8 cellular contexts compared by ENCODE assay signal in the genomic region with DNA sequence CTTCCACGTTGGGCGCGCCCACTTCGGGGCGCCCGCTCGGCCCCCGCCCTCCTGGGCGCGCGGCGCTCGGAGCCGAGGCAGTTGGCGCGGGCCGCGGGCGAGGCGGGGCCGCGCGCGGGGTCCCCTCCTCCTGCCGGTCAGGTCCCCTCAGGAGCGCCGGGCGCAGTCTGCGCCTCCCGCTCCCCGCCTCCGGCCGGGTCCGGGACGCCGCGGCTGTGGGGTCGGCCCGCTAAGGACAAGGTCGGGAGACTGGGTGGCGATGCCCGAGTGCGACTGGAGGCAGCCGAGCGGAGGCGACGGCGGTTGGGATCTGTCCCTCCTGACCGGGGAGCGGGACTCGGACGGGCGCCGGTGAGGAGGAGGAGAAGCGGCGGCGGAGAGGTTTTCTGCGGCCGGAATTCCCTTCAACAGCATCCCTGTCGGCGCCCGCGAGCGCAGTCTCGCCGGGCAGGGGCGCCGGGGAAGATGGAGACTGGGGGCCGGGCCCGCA. TPM values are rescaled to one million over a fixed set of nuclear protein-coding genes. Genes with fewer than 3 reads are reported as not detected.
A peak's percentile ranks its signal among the peaks of the same experiment; 100 is the strongest.
DNase-seq lines count a peak whose midpoint lies in the region; ATAC-seq and TF ChIP-seq lines count a peak whose summit lies in the region.

A gene with protein sequence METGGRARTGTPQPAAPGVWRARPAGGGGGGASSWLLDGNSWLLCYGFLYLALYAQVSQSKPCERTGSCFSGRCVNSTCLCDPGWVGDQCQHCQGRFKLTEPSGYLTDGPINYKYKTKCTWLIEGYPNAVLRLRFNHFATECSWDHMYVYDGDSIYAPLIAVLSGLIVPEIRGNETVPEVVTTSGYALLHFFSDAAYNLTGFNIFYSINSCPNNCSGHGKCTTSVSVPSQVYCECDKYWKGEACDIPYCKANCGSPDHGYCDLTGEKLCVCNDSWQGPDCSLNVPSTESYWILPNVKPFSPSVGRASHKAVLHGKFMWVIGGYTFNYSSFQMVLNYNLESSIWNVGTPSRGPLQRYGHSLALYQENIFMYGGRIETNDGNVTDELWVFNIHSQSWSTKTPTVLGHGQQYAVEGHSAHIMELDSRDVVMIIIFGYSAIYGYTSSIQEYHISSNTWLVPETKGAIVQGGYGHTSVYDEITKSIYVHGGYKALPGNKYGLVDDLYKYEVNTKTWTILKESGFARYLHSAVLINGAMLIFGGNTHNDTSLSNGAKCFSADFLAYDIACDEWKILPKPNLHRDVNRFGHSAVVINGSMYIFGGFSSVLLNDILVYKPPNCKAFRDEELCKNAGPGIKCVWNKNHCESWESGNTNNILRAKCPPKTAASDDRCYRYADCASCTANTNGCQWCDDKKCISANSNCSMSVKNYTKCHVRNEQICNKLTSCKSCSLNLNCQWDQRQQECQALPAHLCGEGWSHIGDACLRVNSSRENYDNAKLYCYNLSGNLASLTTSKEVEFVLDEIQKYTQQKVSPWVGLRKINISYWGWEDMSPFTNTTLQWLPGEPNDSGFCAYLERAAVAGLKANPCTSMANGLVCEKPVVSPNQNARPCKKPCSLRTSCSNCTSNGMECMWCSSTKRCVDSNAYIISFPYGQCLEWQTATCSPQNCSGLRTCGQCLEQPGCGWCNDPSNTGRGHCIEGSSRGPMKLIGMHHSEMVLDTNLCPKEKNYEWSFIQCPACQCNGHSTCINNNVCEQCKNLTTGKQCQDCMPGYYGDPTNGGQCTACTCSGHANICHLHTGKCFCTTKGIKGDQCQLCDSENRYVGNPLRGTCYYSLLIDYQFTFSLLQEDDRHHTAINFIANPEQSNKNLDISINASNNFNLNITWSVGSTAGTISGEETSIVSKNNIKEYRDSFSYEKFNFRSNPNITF (N-terminal part only) (plus strand): TSS at position 80 of the 490 bp plus-strand sequence. CDS start 386 bp downstream, at position 466.

- H3K36me3 Mint-ChIP-seq in CD8-positive, alpha-beta T cell = no peaks in the 10 kb centered on the region
- H3K36me3 Mint-ChIP-seq in dendritic cell treated with granulocyte-macrophage colony-stimulating factor and Interleukin-4, amounts not matched to agents 40 ng/mL and 50 ng/mL, for 4 days (ENCODE audit: low read depth) = no peaks in the 10 kb centered on the region

- peak; percentile 54 for ATAC-seq in CD8-positive, alpha-beta T cell
- ATAC-seq in GM19035 (IDR thresholded peaks at IDR 0.05; ENCODE audit: unreplicated experiment) = peak; percentile 77
- ATAC-seq in HG03108 (IDR thresholded peaks at IDR 0.05; ENCODE audit: unreplicated experiment) = peak; percentile 56

- H2AFZ ChIP-seq in PC-9 = no peak within 1 kb of the TSS

- 0 to 4% methylated on average over 15 to 33 of the region's 70 CpGs for WGBS in lower leg skin, 2 donors
- WGBS in thyroid gland, 2 donors = 1 to 3% methylated on average over 14 to 26 of the region's 70 CpGs

- intact Hi-C loops in CD8-positive, alpha-beta T cell (cut with DNase I, micrococcal nuclease) = no loop called here
- intact Hi-C loops in PC-9 (cut with micrococcal nuclease; ENCODE audit: unreplicated experiment) (no loop called here), lower leg skin (cut with DNase I; ENCODE audit: low total_unique reads) (no loop called here), thyroid gland (cut with DNase I) (no loop called here)
- intact Hi-C loops in dendritic cell treated with granulocyte-macrophage colony-stimulating factor and Interleukin-4, amounts not matched to agents 40 ng/mL and 50 ng/mL, for 4 days (cut with micrococcal nuclease) = no loop called here

- TF ChIP-seq POLR2A in lower leg skin (IDR thresholded peaks at IDR 0.05) (no peak), thyroid gland (IDR thresholded peaks at IDR 0.05) (no peak)

- no peaks in the 10 kb centered on the region for H3K79me2 ChIP-seq in PC-9 (ENCODE audit: low read depth)

- H3K4me2 ChIP-seq in PC-9 = peak within 1 kb of the TSS; percentile 56

- H3K9me3 ChIP-seq in CD8-positive, alpha-beta T cell (ENCODE audit: low read length) = no peaks in the 10 kb centered on the region
- no peaks in the 10 kb centered on the region for H3K9me3 ChIP-seq in PC-9 (ENCODE audit: insufficient read depth, low read depth)
- no peaks in the 10 kb centered on the region for H3K9me3 ChIP-seq in thyroid gland

- H3K4me3 ChIP-seq in CD8-positive, alpha-beta T cell (ENCODE audit: low read depth, low read length) = peak within 1 kb of the TSS; percentile 46
- H3K4me3 ChIP-seq in PC-9 = peak within 1 kb of the TSS; percentile 40; the same call in 1 of the 2 replicates
- H3K4me3 ChIP-seq in lower leg skin (ENCODE audit: low read depth, poor library complexity, severe bottlenecking) = peak within 1 kb of the TSS; percentile 45
- H3K4me3 ChIP-seq in thyroid gland (replicated peaks in 1 of 3) = peak within 1 kb of the TSS; percentile 39 to 53 (median 49)

- H3K27ac Mint-ChIP-seq in CD8-positive, alpha-beta T cell = no peak within 1 kb of the TSS
- H3K27ac Mint-ChIP-seq in dendritic cell treated with granulocyte-macrophage colony-stimulating factor and Interleukin-4, amounts not matched to agents 40 ng/mL and 50 ng/mL, for 4 days = no peak within 1 kb of the TSS

- H3K36me3 ChIP-seq in CD8-positive, alpha-beta T cell (ENCODE audit: insufficient read depth, low read length) = no peaks in the 10 kb centered on the region
- no peaks in the 10 kb centered on the region for H3K36me3 ChIP-seq in PC-9 (ENCODE audit: low read depth)
- no peaks in the 10 kb centered on the region for H3K36me3 ChIP-seq in thyroid gland

- peaks cover 14% of the 10 kb centered on the region for H3K4me1 Mint-ChIP-seq in CD8-positive, alpha-beta T cell (ENCODE audit: low read depth)
- peaks cover 6% of the 10 kb centered on the region for H3K4me1 Mint-ChIP-seq in dendritic cell treated with granulocyte-macrophage colony-stimulating factor and Interleukin-4, amounts not matched to agents 40 ng/mL and 50 ng/mL, for 4 days (ENCODE audit: low read depth)

- H3K27me3 Mint-ChIP-seq in CD8-positive, alpha-beta T cell (ENCODE audit: low read depth) = peaks cover 52% of the 10 kb centered on the region
- H3K27me3 Mint-ChIP-seq in dendritic cell treated with granulocyte-macrophage colony-stimulating factor and Interleukin-4, amounts not matched to agents 40 ng/mL and 50 ng/mL, for 4 days = peaks cover 53% of the 10 kb centered on the region

- TF ChIP-seq CTCF in CD8-positive, alpha-beta T cell (IDR thresholded peaks at IDR 0.05) = no peak
- TF ChIP-seq CTCF in PC-9 (conservative IDR thresholded peaks at IDR 0.05) = no peak
- no peak for TF ChIP-seq CTCF in lower leg skin (IDR thresholded peaks at IDR 0.05)
- no peak for TF ChIP-seq CTCF in thyroid gland (IDR thresholded peaks at IDR 0.05)
- TF ChIP-seq CTCF in RWPE1 (conservative IDR thresholded peaks at IDR 0.05; ENCODE audit: low read depth) = no peak

- H4K20me1 ChIP-seq in PC-9 (ENCODE audit: insufficient read depth) = no peaks in the 10 kb centered on the region

- H3K4me3 Mint-ChIP-seq in CD8-positive, alpha-beta T cell = peak within 1 kb of the TSS; percentile 82
- peak within 1 kb of the TSS; percentile 65 for H3K4me3 Mint-ChIP-seq in dendritic cell treated with granulocyte-macrophage colony-stimulating factor and Interleukin-4, amounts not matched to agents 40 ng/mL and 50 ng/mL, for 4 days

- POLR2A ChIA-PET in CD8-positive, alpha-beta T cell (lab: Charles Lee) = no interaction called here
- POLR2A ChIA-PET in PC-9 (lab: Charles Lee; ENCODE audit: unreplicated experiment) = no interaction called here
- POLR2A ChIA-PET in RWPE1 (lab: Yijun Ruan, JAX; ENCODE audit: low non-redundant PET) = no interaction called here

- no peak for DNase-seq in CD8-positive, alpha-beta T cell
- peak in 1 of 2 experiments; percentile 9 for DNase-seq in PC-9
- no peak for DNase-seq in lower leg skin (ENCODE audit: low spot score in 2 of 2)
- DNase-seq in thyroid gland = peak; percentile 17 to 28
- DNase-seq in RWPE1 (ENCODE audit: low spot score) = no peak

- H3F3A ChIP-seq in PC-9 (ENCODE audit: insufficient read depth, low read depth) = no peaks in the 10 kb centered on the region

- peaks cover 20% of the 10 kb centered on the region for H3K27me3 ChIP-seq in CD8-positive, alpha-beta T cell (ENCODE audit: insufficient read depth, low read length)
- H3K27me3 ChIP-seq in PC-9 (ENCODE audit: insufficient read depth, low read depth) (no peaks in the 10 kb centered on the region), thyroid gland (no peaks in the 10 kb centered on the region)

- BruUV-seq in PC-9 (replicated peaks; lab: Mats Ljungman, UMichigan) = no TSS peak

- no peak within 1 kb of the TSS for H3K27ac ChIP-seq in CD8-positive, alpha-beta T cell (ENCODE audit: low read depth, low read length)
- no peak within 1 kb of the TSS for H3K27ac ChIP-seq in PC-9
- no peak within 1 kb of the TSS for H3K27ac ChIP-seq in thyroid gland
- no peak within 1 kb of the TSS for H3K27ac ChIP-seq in RWPE1

- no peaks in the 10 kb centered on the region for H3K9me3 Mint-ChIP-seq in CD8-positive, alpha-beta T cell
- H3K9me3 Mint-ChIP-seq in dendritic cell treated with granulocyte-macrophage colony-stimulating factor and Interleukin-4, amounts not matched to agents 40 ng/mL and 50 ng/mL, for 4 days = no peaks in the 10 kb centered on the region

- H3K9me2 ChIP-seq in PC-9 (ENCODE audit: insufficient read depth) = no peaks in the 10 kb centered on the region

- CTCF ChIA-PET in CD8-positive, alpha-beta T cell (lab: Charles Lee) = no interaction called here
- CTCF ChIA-PET in PC-9 (lab: Charles Lee) = no interaction called here
- CTCF ChIA-PET in RWPE1 (lab: Yijun Ruan, JAX) = interaction anchor here (0.6 kb wide), 1 partner anchor 90 kb away, joined by 3 read pairs; no protein-coding TSS in a partner anchor

- H3K4me1 ChIP-seq in CD8-positive, alpha-beta T cell (ENCODE audit: insufficient read depth, low read length) = no peaks in the 10 kb centered on the region
- no peaks in the 10 kb centered on the region for H3K4me1 ChIP-seq in PC-9 (replicated peaks; ENCODE audit: insufficient read depth)
- H3K4me1 ChIP-seq in thyroid gland = peaks cover 0 to 6% of the 10 kb centered on the region in 2 donors

RNA-seq across cellular contexts. Expression of the gene that starts here (rescaled TPM):
- total RNA-seq in CD8-positive, alpha-beta T cell = not detected
- total RNA-seq in PC-9 (2021) (not detected in 2 replicates), lower leg skin (1 to 10 TPM in 1 of 4 donors, under 1 TPM in 3; 0.34 to 1.1 (median 0.55) TPM), thyroid gland (1 to 10 TPM; 2.3 to 6.3 (median 3.8) TPM)

Comparison
In these comparisons a context has a peak if more than half of its experiments do, and no peak if none do; other contexts are left out.
1. Peak in ATAC-seq and H3K4me3 ChIP-seq in CD8-positive, alpha-beta T cell; RNA of the gene not detected or under 1 TPM.
2. DNase-seq: peak in thyroid gland (2 of 2); none in CD8-positive, alpha-beta T cell (0 of 7), lower leg skin (0 of 2) and RWPE1 (single experiment).
3. Peak in every context shown above with its lines, with median percentiles within 50 percentile points of each other: ATAC-seq and H3K4me3 ChIP-seq.